ENCODE assay signal across 8 cellular contexts in genomic region chr6:168035098-168035660, GRCh38. TPM values are rescaled to one million over a fixed set of nuclear protein-coding genes. Genes with fewer than 3 reads are reported as not detected.
A peak's percentile ranks its signal among the peaks of the same experiment; 100 is the strongest.
DNase-seq lines count a peak whose midpoint lies in the region; ATAC-seq and TF ChIP-seq lines count a peak whose summit lies in the region.

No MANE protein-coding gene starts in this region.

- no peak for TF ChIP-seq CTCF in MCF 10A (IDR thresholded peaks at IDR 0.05; ENCODE audit: unreplicated experiment)

- no peaks in the 10 kb centered on the region for H3K27me3 Mint-ChIP-seq in MCF 10A (ENCODE audit: insufficient read depth, unreplicated experiment)

- 3% methylated on average over 44 of the region's 45 CpGs for WGBS in HUES64

- no peak overlapping the region for H3K27ac Mint-ChIP-seq in MCF 10A (ENCODE audit: low read depth, unreplicated experiment)

- peak overlapping the region; percentile 32; the same call in 1 of the 2 replicates for H3K9ac ChIP-seq in BLaER1
- H3K9ac ChIP-seq in HUES64 (ENCODE audit: low read depth, low read length): peak overlapping the region; percentile 62
- H3K9ac ChIP-seq in skeletal muscle satellite cell (ENCODE audit: low read depth, low read length): peak overlapping the region; percentile 52

- H3K4me1 Mint-ChIP-seq in MCF 10A (ENCODE audit: insufficient read depth, unreplicated experiment): peaks cover 16% of the 10 kb centered on the region

- H3K4me2 ChIP-seq in BLaER1 (peak overlapping the region; percentile 78), skeletal muscle satellite cell (ENCODE audit: low read length) (peak overlapping the region; percentile 92)

- peaks cover 49% of the 10 kb centered on the region for H3K4me1 ChIP-seq in BLaER1
- H3K4me1 ChIP-seq in HUES64 (ENCODE audit: insufficient read depth, low read length): peaks cover 21% of the 10 kb centered on the region
- H3K4me1 ChIP-seq in skeletal muscle satellite cell (ENCODE audit: control insufficient read depth, insufficient read depth, low read length): peaks cover 11% of the 10 kb centered on the region

- no peaks in the 10 kb centered on the region for H3K9me3 Mint-ChIP-seq in MCF 10A (ENCODE audit: unreplicated experiment)

- H4K20me1 ChIP-seq in BLaER1: no peaks in the 10 kb centered on the region

- no TSS peak for BruUV-seq in MCF 10A (replicated peaks; lab: Mats Ljungman, UMichigan)

- CTCF ChIA-PET in MCF 10A (lab: Yijun Ruan, JAX): no interaction called here

- peak overlapping the region; percentile 73 for H3K4me3 Mint-ChIP-seq in MCF 10A (ENCODE audit: unreplicated experiment)

- ATAC-seq in HG02642 (IDR thresholded peaks at IDR 0.05; ENCODE audit: poor library complexity, unreplicated experiment) (no peak), HG03097 (IDR thresholded peaks at IDR 0.05; ENCODE audit: low FRiP score, unreplicated experiment) (no peak), HG03342 (IDR thresholded peaks at IDR 0.05; ENCODE audit: unreplicated experiment) (no peak)

- POLR2A ChIA-PET in MCF 10A (lab: Yijun Ruan, JAX): no interaction called here

- peaks cover 38% of the 10 kb centered on the region for H3K9me3 ChIP-seq in BLaER1
- peaks cover 25% of the 10 kb centered on the region for H3K9me3 ChIP-seq in HUES64 (ENCODE audit: insufficient read depth, low read depth, low read length)
- H3K9me3 ChIP-seq in skeletal muscle satellite cell (replicated peaks; ENCODE audit: low read length): peaks cover 7% of the 10 kb centered on the region

- H3K36me3 Mint-ChIP-seq in MCF 10A (ENCODE audit: insufficient read depth, unreplicated experiment): no peaks in the 10 kb centered on the region

- 0 out of 2 replicates have a peak, but pooled peaks cover 7% of the 10 kb centered on the region for H3K36me3 ChIP-seq in BLaER1
- no peaks in the 10 kb centered on the region for H3K36me3 ChIP-seq in HUES64 (ENCODE audit: insufficient read depth, low read length)
- H3K36me3 ChIP-seq in skeletal muscle satellite cell (ENCODE audit: insufficient read depth, low read length): no peaks in the 10 kb centered on the region

- peak overlapping the region; percentile 58 for H3K4me3 ChIP-seq in BLaER1
- peak overlapping the region; percentile 55 for H3K4me3 ChIP-seq in HUES64 (ENCODE audit: low read length)
- peak overlapping the region; percentile 73 for H3K4me3 ChIP-seq in skeletal muscle satellite cell (ENCODE audit: low read length)

- intact Hi-C loops in MCF 10A (cut with micrococcal nuclease): no loop called here

- DNase-seq in MCF 10A (ENCODE audit: unreplicated experiment) (peak; percentile 7), iris pigment epithelial cell (ENCODE audit: low read depth) (peak; percentile 69)

- H3K27ac ChIP-seq in BLaER1: no peak overlapping the region; the same call in 1 of the 2 replicates
- peak overlapping the region; percentile 72; the same call in 1 of the 2 replicates for H3K27ac ChIP-seq in HUES64 (ENCODE audit: low read depth, low read length)

- H3K27me3 ChIP-seq in BLaER1: no peaks in the 10 kb centered on the region
- H3K27me3 ChIP-seq in HUES64 (ENCODE audit: insufficient read depth, low read length): peaks cover 15% of the 10 kb centered on the region
- H3K27me3 ChIP-seq in skeletal muscle satellite cell (ENCODE audit: control insufficient read depth, insufficient read depth, low read length): no peaks in the 10 kb centered on the region

RNA-seq across cellular contexts. Expression of gene KIF25, which starts 37.7 kb away (rescaled TPM):
- not detected for polyA plus RNA-seq in HUES64 (2013, experiment 1 of 2)
- polyA plus RNA-seq in HUES64 (2013, experiment 2 of 2): 0.57 TPM
- not detected in 2 replicates for total RNA-seq in MCF 10A (2022)
- not detected in 2 replicates for total RNA-seq in skeletal muscle satellite cell (2012; rRNA removed)

RNA-seq across cellular contexts. Expression of gene FRMD1, which starts 43.8 kb away (rescaled TPM):
- 0.15 TPM for polyA plus RNA-seq in HUES64 (2013, experiment 1 of 2)
- polyA plus RNA-seq in HUES64 (2013, experiment 2 of 2): 0.13 TPM
- not detected in 2 replicates for total RNA-seq in MCF 10A (2022)
- total RNA-seq in skeletal muscle satellite cell (2012; rRNA removed): not detected in 2 replicates
